In the genomic region with DNA sequence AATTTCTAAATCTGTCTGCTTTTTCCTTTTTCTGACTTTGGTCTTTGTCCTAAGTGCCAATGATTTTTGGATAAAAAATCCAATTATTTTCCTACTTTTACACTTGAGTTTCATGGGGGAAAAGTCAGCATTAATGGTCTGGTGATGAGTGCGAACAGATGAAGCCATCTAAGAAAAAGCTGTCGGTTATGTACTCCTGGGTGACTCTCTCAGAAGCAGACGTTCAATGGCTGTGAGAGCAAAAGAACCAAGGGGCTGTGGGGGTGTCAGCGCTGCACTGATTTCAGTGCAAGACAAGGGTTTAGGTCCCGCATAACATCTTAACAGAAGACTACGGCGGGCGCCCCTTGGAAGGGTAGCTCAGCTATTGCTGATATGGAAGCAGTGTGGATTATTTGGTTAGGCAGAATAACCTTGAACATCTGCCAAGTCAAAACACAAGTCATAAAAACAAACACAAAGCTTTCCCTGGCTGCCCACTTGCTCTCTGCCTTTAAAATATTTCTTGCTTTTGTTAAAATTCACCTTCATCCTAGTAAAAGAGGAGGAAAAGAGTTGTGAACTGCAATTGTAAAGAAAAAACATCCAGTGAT, we compare ENCODE assay signal across 1 cellular context.
TF ChIP-seq lines count a peak whose summit lies in the region.

No MANE protein-coding gene starts in this region.

TF ChIP-seq in SK-N-SH treated with all-trans-retinoic acid at 6 μM for 48 hours, 23 proteins besides CTCF, POLR2A, EP300 and RAD21 (continued from another document):
- TF ChIP-seq, protein P1, sequence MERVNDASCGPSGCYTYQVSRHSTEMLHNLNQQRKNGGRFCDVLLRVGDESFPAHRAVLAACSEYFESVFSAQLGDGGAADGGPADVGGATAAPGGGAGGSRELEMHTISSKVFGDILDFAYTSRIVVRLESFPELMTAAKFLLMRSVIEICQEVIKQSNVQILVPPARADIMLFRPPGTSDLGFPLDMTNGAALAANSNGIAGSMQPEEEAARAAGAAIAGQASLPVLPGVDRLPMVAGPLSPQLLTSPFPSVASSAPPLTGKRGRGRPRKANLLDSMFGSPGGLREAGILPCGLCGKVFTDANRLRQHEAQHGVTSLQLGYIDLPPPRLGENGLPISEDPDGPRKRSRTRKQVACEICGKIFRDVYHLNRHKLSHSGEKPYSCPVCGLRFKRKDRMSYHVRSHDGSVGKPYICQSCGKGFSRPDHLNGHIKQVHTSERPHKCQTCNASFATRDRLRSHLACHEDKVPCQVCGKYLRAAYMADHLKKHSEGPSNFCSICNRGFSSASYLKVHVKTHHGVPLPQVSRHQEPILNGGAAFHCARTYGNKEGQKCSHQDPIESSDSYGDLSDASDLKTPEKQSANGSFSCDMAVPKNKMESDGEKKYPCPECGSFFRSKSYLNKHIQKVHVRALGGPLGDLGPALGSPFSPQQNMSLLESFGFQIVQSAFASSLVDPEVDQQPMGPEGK (CRISPR knock-in tag; IDR thresholded peaks at IDR 0.05; ENCODE audit: borderline replicate concordance), result no peak
- TF ChIP-seq ZNF8 (CRISPR knock-in tag; IDR thresholded peaks at IDR 0.05) (no peak), ZC3H10 (CRISPR knock-in tag; IDR thresholded peaks at IDR 0.05) (no peak), CSDC2 (CRISPR knock-in tag; IDR thresholded peaks at IDR 0.05) (no peak), TCF4 (CRISPR knock-in tag; IDR thresholded peaks at IDR 0.05; ENCODE audit: borderline replicate concordance) (no peak)
- TF ChIP-seq, protein P2, sequence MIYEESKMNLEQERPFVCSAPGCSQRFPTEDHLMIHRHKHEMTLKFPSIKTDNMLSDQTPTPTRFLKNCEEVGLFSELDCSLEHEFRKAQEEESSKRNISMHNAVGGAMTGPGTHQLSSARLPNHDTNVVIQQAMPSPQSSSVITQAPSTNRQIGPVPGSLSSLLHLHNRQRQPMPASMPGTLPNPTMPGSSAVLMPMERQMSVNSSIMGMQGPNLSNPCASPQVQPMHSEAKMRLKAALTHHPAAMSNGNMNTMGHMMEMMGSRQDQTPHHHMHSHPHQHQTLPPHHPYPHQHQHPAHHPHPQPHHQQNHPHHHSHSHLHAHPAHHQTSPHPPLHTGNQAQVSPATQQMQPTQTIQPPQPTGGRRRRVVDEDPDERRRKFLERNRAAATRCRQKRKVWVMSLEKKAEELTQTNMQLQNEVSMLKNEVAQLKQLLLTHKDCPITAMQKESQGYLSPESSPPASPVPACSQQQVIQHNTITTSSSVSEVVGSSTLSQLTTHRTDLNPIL (CRISPR knock-in tag; IDR thresholded peaks at IDR 0.05; ENCODE audit: low read depth), result no peak
- TF ChIP-seq, protein P3, sequence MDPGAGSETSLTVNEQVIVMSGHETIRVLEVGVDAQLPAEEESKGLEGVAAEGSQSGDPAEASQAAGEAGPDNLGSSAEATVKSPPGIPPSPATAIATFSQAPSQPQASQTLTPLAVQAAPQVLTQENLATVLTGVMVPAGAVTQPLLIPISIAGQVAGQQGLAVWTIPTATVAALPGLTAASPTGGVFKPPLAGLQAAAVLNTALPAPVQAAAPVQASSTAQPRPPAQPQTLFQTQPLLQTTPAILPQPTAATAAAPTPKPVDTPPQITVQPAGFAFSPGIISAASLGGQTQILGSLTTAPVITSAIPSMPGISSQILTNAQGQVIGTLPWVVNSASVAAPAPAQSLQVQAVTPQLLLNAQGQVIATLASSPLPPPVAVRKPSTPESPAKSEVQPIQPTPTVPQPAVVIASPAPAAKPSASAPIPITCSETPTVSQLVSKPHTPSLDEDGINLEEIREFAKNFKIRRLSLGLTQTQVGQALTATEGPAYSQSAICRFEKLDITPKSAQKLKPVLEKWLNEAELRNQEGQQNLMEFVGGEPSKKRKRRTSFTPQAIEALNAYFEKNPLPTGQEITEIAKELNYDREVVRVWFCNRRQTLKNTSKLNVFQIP (CRISPR knock-in tag; IDR thresholded peaks at IDR 0.05; ENCODE audit: borderline replicate concordance, low read depth), result no peak
